24 cellular contexts compared by ENCODE assay signal in the genomic region with DNA sequence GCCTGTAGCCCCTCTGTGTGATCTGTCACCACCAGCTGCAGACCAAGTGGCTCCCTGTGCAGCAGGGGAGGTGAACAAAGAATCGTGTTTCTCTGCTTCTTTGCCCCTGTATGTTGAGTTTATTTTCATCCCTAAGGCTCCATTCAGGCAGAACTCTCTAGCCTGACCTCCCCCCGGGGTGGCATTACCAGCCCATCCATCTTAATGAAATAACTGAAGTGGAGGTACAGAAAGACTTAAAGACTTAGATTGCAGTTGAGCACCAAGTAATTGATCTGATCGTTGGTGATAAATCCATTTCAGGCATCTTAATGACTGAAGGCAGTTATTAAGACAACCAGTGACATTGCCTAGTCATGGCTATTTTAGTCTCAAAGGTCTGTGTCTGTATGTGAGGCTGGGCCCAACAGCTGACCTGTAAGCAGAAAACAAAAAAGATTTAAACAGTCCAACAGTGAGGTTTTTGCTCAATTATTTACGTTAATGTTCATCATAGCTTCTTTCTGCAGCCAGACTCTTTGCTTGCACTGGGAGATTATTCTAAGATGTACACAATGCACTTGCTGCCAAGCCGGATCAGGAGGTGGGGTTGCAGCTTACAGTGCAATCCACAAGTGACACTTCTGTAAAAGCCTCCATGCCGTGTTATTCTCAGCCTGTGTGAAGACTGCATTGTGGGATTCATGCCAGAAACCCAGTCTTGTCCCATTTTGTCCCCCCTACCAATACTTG.
DNase-seq lines count a peak whose midpoint lies in the region; ATAC-seq, FAIRE-seq and TF ChIP-seq lines count a peak whose summit lies in the region.
"Had no signal": no experiment of that assay in that cellular context is flagged by ENCODE, and none has a peak within 500 bp of the region (broad histone marks: within the 10 kb centered on the region; RNA-seq: fewer than 3 reads in every experiment).

No MANE protein-coding gene starts in this region.

- no peaks in the 10 kb centered on the region for H3K27me3 ChIP-seq in WERI-Rb-1 (ENCODE audit: insufficient read depth, low read depth, severe bottlenecking)
- H3K27me3 ChIP-seq: gastroesophageal sphincter, tibial artery had no signal

- H3K4me3 ChIP-seq in WERI-Rb-1 (ENCODE audit: low read depth, low read length), result no peak overlapping the region
- no peak overlapping the region for H3K4me3 ChIP-seq in kidney (ENCODE audit: low read length in 2 of 2)
- H3K4me3 ChIP-seq: gastroesophageal sphincter, tibial artery had no signal

- H3K9me3 Mint-ChIP-seq in nephron progenitor cell, result no peaks in the 10 kb centered on the region
- H3K9me3 Mint-ChIP-seq: CD4-positive, CD25-positive, alpha-beta regulatory T cell; H9; natural killer cell; stimulated activated naive CD8-positive, alpha-beta T cell treated with anti-CD3 and anti-CD28 coated beads, Interleukin-15, Interleukin-2, amounts not matched to agents 100 ng/mL and 50 ng/mL, for 24 hours had no signal

- intact Hi-C loops in kidney (cut with DNase I), result no loop called here

- no peak overlapping the region for H3K9ac ChIP-seq in kidney (ENCODE audit: low read length in 2 of 2)

- H3K27me3 Mint-ChIP-seq in nephron progenitor cell (ENCODE audit: low read depth, poor library complexity), result peaks cover 10% of the 10 kb centered on the region
- H3K27me3 Mint-ChIP-seq: CD4-positive, CD25-positive, alpha-beta regulatory T cell; stimulated activated naive CD8-positive, alpha-beta T cell treated with anti-CD3 and anti-CD28 coated beads, Interleukin-15, Interleukin-2, amounts not matched to agents 100 ng/mL and 50 ng/mL, for 24 hours had no signal

- H3K4me1 ChIP-seq in kidney (ENCODE audit: control insufficient read depth in 1 of 2, insufficient read depth in 1 of 2, low read depth in 1 of 2, low read length in 2 of 2), result no peaks in the 10 kb centered on the region
- H3K4me1 ChIP-seq: tibial artery had no signal

- H3K27ac ChIP-seq in WERI-Rb-1, result no peak overlapping the region
- no peak overlapping the region for H3K27ac ChIP-seq in kidney (ENCODE audit: low read depth in 2 of 2, low read length in 2 of 2)
- H3K27ac ChIP-seq: gastroesophageal sphincter, tibial artery had no signal

- TF ChIP-seq CTCF in WERI-Rb-1 (IDR thresholded peaks at IDR 0.05; ENCODE audit: low read depth, low read length) (no peak), nephron progenitor cell (IDR thresholded peaks at IDR 0.05) (no peak), kidney (IDR thresholded peaks at IDR 0.05; ENCODE audit: borderline replicate concordance, extremely low read depth, insufficient read depth) (no peak)

- H3K9me3 ChIP-seq in WERI-Rb-1 (ENCODE audit: severe bottlenecking) (no peaks in the 10 kb centered on the region), kidney (ENCODE audit: control insufficient read depth in 1 of 2, low read length in 2 of 2) (no peaks in the 10 kb centered on the region)
- H3K9me3 ChIP-seq: gastroesophageal sphincter, tibial artery had no signal

- no peak for FAIRE-seq in kidney (lab: Jason Lieb, UNC)
- FAIRE-seq: GM12892 had no signal

- ATAC-seq in HG02798 (IDR thresholded peaks at IDR 0.05; ENCODE audit: poor library complexity, unreplicated experiment) (peak; percentile 14), HG03439 (IDR thresholded peaks at IDR 0.05; ENCODE audit: unreplicated experiment) (no peak)
- ATAC-seq: activated CD8-positive, alpha-beta T cell treated with anti-CD3 and anti-CD28 coated beads, Interleukin-2, amount 10 ng/mL, durations not matched to agents 7 days and 5 days; gastroesophageal sphincter; natural killer cell; SK-N-SH treated with all-trans-retinoic acid at 6 μM for 48 hours had no signal

- peak overlapping the region; percentile 66 for H3K27ac Mint-ChIP-seq in nephron progenitor cell
- H3K27ac Mint-ChIP-seq: activated CD8-positive, alpha-beta T cell treated with anti-CD3 and anti-CD28 coated beads, Interleukin-2, amount 10 ng/mL, durations not matched to agents 7 days and 5 days; CD4-positive, CD25-positive, alpha-beta regulatory T cell; natural killer cell; stimulated activated naive CD8-positive, alpha-beta T cell treated with anti-CD3 and anti-CD28 coated beads, Interleukin-15, Interleukin-2, amounts not matched to agents 100 ng/mL and 50 ng/mL, for 24 hours had no signal

- H3K36me3 Mint-ChIP-seq in nephron progenitor cell (ENCODE audit: low read depth), result no peaks in the 10 kb centered on the region
- H3K36me3 Mint-ChIP-seq: CD4-positive, CD25-positive, alpha-beta regulatory T cell; natural killer cell had no signal

- H3K36me3 ChIP-seq in WERI-Rb-1 (no peaks in the 10 kb centered on the region), kidney (ENCODE audit: control insufficient read depth in 1 of 2, insufficient read depth in 2 of 2, low read length in 2 of 2) (no peaks in the 10 kb centered on the region)
- H3K36me3 ChIP-seq: gastroesophageal sphincter, tibial artery had no signal

- DNase-seq in DMS79 treated with DMSO at 0.1 percent for 48 hours (lab: John Stamatoyannopoulos, UW), result peak; percentile 93
- peak; percentile 32 for DNase-seq in WERI-Rb-1
- DNase-seq in nephron progenitor cell, result peak; percentile 56
- DNase-seq in effector CD8-positive, alpha-beta T cell (lab: John Stamatoyannopoulos, UW), result no peak
- DNase-seq in kidney, result no peak
- DNase-seq: activated CD4-positive, CD25-positive, alpha-beta regulatory T cell treated with anti-CD3 and anti-CD28 coated beads, Interleukin-2, amount 50 U/mL, for 72 hours; activated CD8-positive, alpha-beta T cell treated with anti-CD3 and anti-CD28 coated beads, Interleukin-2, amount 10 ng/mL, durations not matched to agents 7 days and 5 days; activated naive CD4-positive, alpha-beta T cell treated with Interleukin-2 at 50 U/mL for 16 hours; activated T-cell treated with anti-CD3 and anti-CD28 coated beads, Interleukin-2, amount 50 U/mL, for 1 hour; CD4-positive, CD25-positive, alpha-beta regulatory T cell; central memory CD4-positive, alpha-beta T cell; DMS153; H9; natural killer cell; NCI-H226; posterior cingulate gyrus; stimulated activated CD4-positive, alpha-beta T cell treated with anti-CD3 and anti-CD28 coated beads, Interleukin-4, amount 100 ng/mL, for 24 hours; tibial artery had no signal

- peak overlapping the region; percentile 8 for H3K4me3 Mint-ChIP-seq in nephron progenitor cell
- H3K4me3 Mint-ChIP-seq: activated CD8-positive, alpha-beta T cell treated with anti-CD3 and anti-CD28 coated beads, Interleukin-2, amount 10 ng/mL, durations not matched to agents 7 days and 5 days; CD4-positive, CD25-positive, alpha-beta regulatory T cell; H9; natural killer cell; stimulated activated naive CD8-positive, alpha-beta T cell treated with anti-CD3 and anti-CD28 coated beads, Interleukin-15, Interleukin-2, amounts not matched to agents 100 ng/mL and 50 ng/mL, for 24 hours had no signal

- H3K4me1 Mint-ChIP-seq in nephron progenitor cell, result peaks cover 75% of the 10 kb centered on the region
- H3K4me1 Mint-ChIP-seq: CD4-positive, CD25-positive, alpha-beta regulatory T cell had no signal

Comparison
In these comparisons a context has a peak if more than half of its experiments do, and no peak if none do; other contexts are left out.
1. DNase-seq: peak in DMS79 treated with DMSO at 0.1 percent for 48 hours (single experiment), WERI-Rb-1 (single experiment) and nephron progenitor cell (single experiment); none in effector CD8-positive, alpha-beta T cell (single experiment) and kidney (single experiment).